In the genomic region with DNA sequence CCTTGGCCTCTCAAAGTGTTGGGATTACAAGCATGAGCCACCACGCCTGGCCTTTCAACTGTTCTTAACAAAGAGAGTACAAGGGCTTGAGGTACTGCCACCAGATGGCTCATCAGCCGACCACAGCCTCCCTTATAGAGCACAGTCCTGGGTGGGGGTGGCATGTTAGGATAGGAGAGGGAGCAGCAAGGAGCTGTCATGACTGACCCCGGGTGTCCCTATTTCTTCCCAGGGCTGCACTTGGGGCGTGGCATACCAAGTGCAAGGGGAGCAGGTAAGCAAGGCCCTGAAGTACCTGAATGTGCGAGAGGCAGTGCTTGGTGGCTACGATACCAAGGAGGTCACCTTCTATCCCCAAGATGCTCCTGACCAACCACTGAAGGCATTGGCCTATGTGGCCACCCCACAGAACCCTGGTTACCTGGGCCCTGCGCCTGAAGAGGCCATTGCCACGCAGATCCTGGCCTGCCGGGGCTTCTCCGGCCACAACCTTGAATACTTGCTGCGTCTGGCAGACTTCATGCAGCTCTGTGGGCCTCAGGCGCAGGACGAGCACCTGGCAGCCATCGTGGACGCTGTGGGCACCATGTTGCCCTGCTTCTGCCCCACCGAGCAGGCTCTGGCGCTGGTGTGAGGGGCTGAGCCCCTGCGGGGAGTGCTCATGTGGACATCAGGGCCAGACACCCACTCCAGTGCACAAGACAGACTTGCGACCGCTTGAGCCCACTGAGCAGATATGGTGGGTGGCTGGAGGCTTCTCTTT, we compare ENCODE assay signal across 12 cellular contexts. TPM values are rescaled to one million over a fixed set of nuclear protein-coding genes. Genes with fewer than 3 reads are reported as not detected.
DNase-seq lines count a peak whose midpoint lies in the region; ATAC-seq and TF ChIP-seq lines count a peak whose summit lies in the region.
"Had no signal": no experiment of that assay in that cellular context is flagged by ENCODE, and none has a peak within 500 bp of the region (broad histone marks: within the 10 kb centered on the region; RNA-seq: fewer than 3 reads in every experiment).

No MANE protein-coding gene starts in this region.

- H3K4ac ChIP-seq in IMR-90 (ENCODE audit: low read depth, low read length): peak overlapping the region; percentile 9; the same call in 1 of the 2 replicates

- CTCF ChIA-PET in IMR-90 (lab: Yijun Ruan, JAX): interaction anchor here (2.7 to 4.6 kb wide), 2 partner anchors 14 to 63 kb away, joined by 11 to 23 read pairs; no protein-coding TSS in a partner anchor

- H3K4me1 Mint-ChIP-seq in T-helper 1 cell treated with Interleukin-12 subunit alpha and Interleukin-12 subunit beta and Interleukin-4 antibody, amounts not matched to agents 30 μg/mL and 1 μg/mL, for 36 hours (ENCODE audit: low read depth): peaks cover 31% of the 10 kb centered on the region
- peaks cover 6% of the 10 kb centered on the region for H3K4me1 Mint-ChIP-seq in central memory CD8-positive, alpha-beta T cell

- dilution Hi-C loops in IMR-90 (cut with HindIII; ENCODE audit: low sequenced_read_pairs, unreplicated experiment): no loop called here

- H3K36me3 ChIP-seq in IMR-90 (ENCODE audit: control insufficient read depth, insufficient read depth, low read length): peaks cover 28% of the 10 kb centered on the region
- peaks cover 6% of the 10 kb centered on the region for H3K36me3 ChIP-seq in osteoblast (ENCODE audit: insufficient read depth, low read length)

- H3K36me3 Mint-ChIP-seq in T-helper 1 cell treated with Interleukin-12 subunit alpha and Interleukin-12 subunit beta and Interleukin-4 antibody, amounts not matched to agents 30 μg/mL and 1 μg/mL, for 36 hours (ENCODE audit: low read depth): peaks cover 2% of the 10 kb centered on the region
- peaks cover 4% of the 10 kb centered on the region for H3K36me3 Mint-ChIP-seq in central memory CD8-positive, alpha-beta T cell (ENCODE audit: insufficient read depth)

- no peak overlapping the region for H3K18ac ChIP-seq in IMR-90 (ENCODE audit: low read depth, low read length)

- no peak overlapping the region for H4K91ac ChIP-seq in IMR-90 (ENCODE audit: insufficient read depth, low read depth, low read length)

- H3K4me3 Mint-ChIP-seq in T-helper 1 cell treated with Interleukin-12 subunit alpha and Interleukin-12 subunit beta and Interleukin-4 antibody, amounts not matched to agents 30 μg/mL and 1 μg/mL, for 36 hours: peak overlapping the region; percentile 54
- peak overlapping the region; percentile 84 for H3K4me3 Mint-ChIP-seq in central memory CD8-positive, alpha-beta T cell

- H4K20me1 ChIP-seq in IMR-90 (ENCODE audit: insufficient read depth, low read length) (peaks cover 55% of the 10 kb centered on the region), osteoblast (ENCODE audit: insufficient read depth, low read length) (no peaks in the 10 kb centered on the region)

- H3K4me2 ChIP-seq in IMR-90 (ENCODE audit: low read depth, low read length): peak overlapping the region; percentile 68
- H3K4me2 ChIP-seq in osteoblast (ENCODE audit: insufficient read depth, low read length): no peak overlapping the region

- H3K23ac ChIP-seq in IMR-90 (ENCODE audit: low read depth, low read length): peak overlapping the region; percentile 69; the same call in 1 of the 2 replicates

- 0 out of 2 replicates have a peak overlapping the region, but pooled peaks have one; percentile 10 for H3K27ac ChIP-seq in IMR-90 (ENCODE audit: insufficient read depth, low read length)
- no peak overlapping the region for H3K27ac ChIP-seq in osteoblast (ENCODE audit: low read depth, low read length)

- H3K9ac ChIP-seq in IMR-90 (ENCODE audit: low read depth, low read length): peak overlapping the region; percentile 56; the same call in 1 of the 2 replicates

- no peaks in the 10 kb centered on the region for H3K9me3 Mint-ChIP-seq in T-helper 1 cell treated with Interleukin-12 subunit alpha and Interleukin-12 subunit beta and Interleukin-4 antibody, amounts not matched to agents 30 μg/mL and 1 μg/mL, for 36 hours
- H3K9me3 Mint-ChIP-seq in central memory CD8-positive, alpha-beta T cell: no peaks in the 10 kb centered on the region

- H3K79me2 ChIP-seq in osteoblast (ENCODE audit: insufficient read depth, low read length): peaks cover 11% of the 10 kb centered on the region

- DNase-seq in T-helper 1 cell (no peak), IMR-90 (no peak), osteoblast (ENCODE audit: insufficient read length, low spot score, missing footprints) (peak; percentile 61)
- no peak for DNase-seq in central memory CD8-positive, alpha-beta T cell (ENCODE audit: low spot score in 2 of 2)
- no peak for DNase-seq in effector CD8-positive, alpha-beta T cell (lab: John Stamatoyannopoulos, UW)
- DNase-seq: stimulated activated CD4-positive, alpha-beta T cell treated with anti-CD3 and anti-CD28 coated beads, Interleukin-12 subunit alpha, Interleukin-12 subunit beta, amount 100 ng/mL, for 4 hours; stimulated activated CD8-positive, alpha-beta memory T cell treated with anti-CD3 and anti-CD28 coated beads, Interleukin-4, amount 100 ng/mL, for 48 hours; T1000 had no signal

- 98% methylated on average over 11 of the region's 20 CpGs; no CpG with 5 or more reads in 1 of the 2 experiments for WGBS in IMR-90 (ENCODE audit: extremely low coverage in 2 of 2, insufficient read length in 1 of 2), 2 experiments

- H2BK15ac ChIP-seq in IMR-90 (ENCODE audit: low read depth, low read length): no peak overlapping the region

- H3K4me3 ChIP-seq in IMR-90 (ENCODE audit: insufficient read depth, low read depth, low read length) (peak overlapping the region; percentile 32; the same call in 1 of the 2 replicates), osteoblast (ENCODE audit: insufficient read depth, low read length) (no peak overlapping the region)
- H3K4me3 ChIP-seq: coronary artery had no signal

- peak overlapping the region; percentile 7 for H2BK5ac ChIP-seq in IMR-90 (ENCODE audit: low read depth, low read length, poor library complexity, severe bottlenecking)

- H3K27me3 ChIP-seq in IMR-90 (ENCODE audit: control insufficient read depth, insufficient read depth, low read length) (no peaks in the 10 kb centered on the region), osteoblast (ENCODE audit: insufficient read depth, low read length) (no peaks in the 10 kb centered on the region)

- no peak for ATAC-seq in IMR-90 (ENCODE audit: low read depth)
- ATAC-seq in central memory CD8-positive, alpha-beta T cell (replicated peaks; ENCODE audit: extremely low read depth, poor library complexity, severe bottlenecking): no peak
- no peak for ATAC-seq in GM21529 (IDR thresholded peaks at IDR 0.05; ENCODE audit: unreplicated experiment)
- ATAC-seq in GM21528 (IDR thresholded peaks at IDR 0.05; ENCODE audit: low FRiP score, unreplicated experiment): no peak

- no peak overlapping the region for H2AFZ ChIP-seq in IMR-90 (replicated peaks; ENCODE audit: low read length, poor library complexity)
- H2AFZ ChIP-seq in osteoblast (ENCODE audit: low read length): no peak overlapping the region

- peaks cover 32% of the 10 kb centered on the region for H3K9me1 ChIP-seq in IMR-90 (ENCODE audit: insufficient read depth, low read length)

- no peak for TF ChIP-seq CTCF in IMR-90 (conservative IDR thresholded peaks at IDR 0.05; ENCODE audit: low read depth, low read length)
- TF ChIP-seq CTCF in osteoblast (IDR thresholded peaks at IDR 0.05; ENCODE audit: extremely low read depth, low read depth, low read length): no peak

- H2BK120ac ChIP-seq in IMR-90 (ENCODE audit: low read depth, low read length): no peak overlapping the region

- no peak overlapping the region for H2AK9ac ChIP-seq in IMR-90 (replicated peaks; ENCODE audit: low read depth, low read length, poor library complexity)

- H4K8ac ChIP-seq in IMR-90 (ENCODE audit: low read depth in 2 of 2, low read length in 2 of 2): peak overlapping the region in 1 of 2 experiments; percentile 12; a peak in 1 of 4 replicates

- H3K14ac ChIP-seq in IMR-90 (replicated peaks; ENCODE audit: low read depth, low read length): peak overlapping the region; percentile 77

- H3K27me3 Mint-ChIP-seq in T-helper 1 cell treated with Interleukin-12 subunit alpha and Interleukin-12 subunit beta and Interleukin-4 antibody, amounts not matched to agents 30 μg/mL and 1 μg/mL, for 36 hours (ENCODE audit: low read depth): no peaks in the 10 kb centered on the region
- peaks cover 23% of the 10 kb centered on the region for H3K27me3 Mint-ChIP-seq in central memory CD8-positive, alpha-beta T cell

- POLR2A ChIA-PET in IMR-90 (lab: Charles Lee; ENCODE audit: unreplicated experiment): interaction anchor here (1.2 kb wide), 1 partner anchor 62 kb away, joined by 6 read pairs; no protein-coding TSS in a partner anchor

- H3K27ac Mint-ChIP-seq in T-helper 1 cell treated with Interleukin-12 subunit alpha and Interleukin-12 subunit beta and Interleukin-4 antibody, amounts not matched to agents 30 μg/mL and 1 μg/mL, for 36 hours: no peak overlapping the region
- H3K27ac Mint-ChIP-seq in central memory CD8-positive, alpha-beta T cell (ENCODE audit: low read depth): no peak overlapping the region

- no TSS peak for BruUV-seq in IMR-90 (replicated peaks; lab: Mats Ljungman, UMichigan)

- H3K56ac ChIP-seq in IMR-90 (ENCODE audit: extremely low read depth, insufficient read depth, low read length): no peak overlapping the region

- H2AK5ac ChIP-seq in IMR-90 (ENCODE audit: low read depth, low read length): peak overlapping the region; percentile 80

- no peak for TF ChIP-seq POLR2A in IMR-90 (IDR thresholded peaks at IDR 0.05; ENCODE audit: low read depth, low read length)

- H3K9me3 ChIP-seq in IMR-90 (ENCODE audit: control insufficient read depth, insufficient read depth, low read length): no peaks in the 10 kb centered on the region
- H3K9me3 ChIP-seq in osteoblast (ENCODE audit: low read depth, low read length): no peaks in the 10 kb centered on the region

- no peak overlapping the region for H2BK20ac ChIP-seq in IMR-90 (ENCODE audit: low read depth, low read length)

- peaks cover 18 to 62% of the 10 kb centered on the region in 2 experiments for H3K79me1 ChIP-seq in IMR-90 (ENCODE audit: low read depth in 1 of 2, low read length in 2 of 2)

- intact Hi-C loops in IMR-90 (cut with micrococcal nuclease): no loop called here

- in situ Hi-C loops in IMR-90 (cut with MboI; ENCODE audit: low sequenced_read_pairs): no loop called here

- H4K5ac ChIP-seq in IMR-90 (ENCODE audit: low read depth, low read length): no peak overlapping the region

- H3K4me1 ChIP-seq in IMR-90 (ENCODE audit: control insufficient read depth, insufficient read depth, low read length): peaks cover 31% of the 10 kb centered on the region
- peaks cover 12% of the 10 kb centered on the region for H3K4me1 ChIP-seq in osteoblast (ENCODE audit: insufficient read depth, low read length)

- TF ChIP-seq RAD21 in IMR-90 (IDR thresholded peaks at IDR 0.05; ENCODE audit: low read length): no peak

RNA-seq across cellular contexts. Expression of gene CHAC1, which starts 2.1 kb away (rescaled TPM):
- total RNA-seq in IMR-90 (2012; rRNA removed) (41.9 and 51.3 TPM in 2 replicates), osteoblast (30.0 and 30.1 TPM in 2 replicates)
- polyA plus RNA-seq in IMR-90 (2012; rRNA removed): 72.5 and 77.8 TPM in 2 replicates
- 40.3 and 108 TPM in 2 replicates for polyA plus RNA-seq in IMR-90 (2012; cell fraction: cytosol; rRNA removed)
- 31.6 and 74.8 TPM in 2 replicates for polyA plus RNA-seq in IMR-90 (2012; cell fraction: nucleus; rRNA removed; ENCODE audit: low replicate concordance)

RNA-seq across cellular contexts. Expression of gene DLL4, which starts 26.2 kb away (rescaled TPM):
- total RNA-seq in IMR-90 (2012; rRNA removed): 1.7 and 1.8 TPM in 2 replicates
- 3.4 and 3.6 TPM in 2 replicates for polyA plus RNA-seq in IMR-90 (2012; rRNA removed)
- polyA plus RNA-seq in IMR-90 (2012; cell fraction: cytosol; rRNA removed): 2.3 and 2.9 TPM in 2 replicates
- polyA plus RNA-seq in IMR-90 (2012; cell fraction: nucleus; rRNA removed; ENCODE audit: low replicate concordance): 2.4 and 5.1 TPM in 2 replicates
- not detected in 2 replicates for total RNA-seq in osteoblast
